ENCODE assay signal across 33 cellular contexts in genomic region chr6:157287923-157288322, GRCh38.
"Had no signal": no experiment of that assay in that cellular context is flagged by ENCODE, and none has a peak within 500 bp of the region (broad histone marks: within the 10 kb centered on the region; RNA-seq: fewer than 3 reads in every experiment).

No MANE protein-coding gene starts in this region.

- H3K27ac ChIP-seq: adrenal gland, ascending aorta, breast epithelium, coronary artery, epithelial cell of prostate, esophagus squamous epithelium, gastroesophageal sphincter, heart right ventricle, WERI-Rb-1 had no signal

- H3K4me3 ChIP-seq: adrenal gland, ascending aorta, breast epithelium, coronary artery, esophagus squamous epithelium, gastroesophageal sphincter, heart right ventricle had no signal

- H3K9me3 Mint-ChIP-seq: activated B cell treated with CpG ODN at 0.5 μM for 24 hours; activated CD4-positive, alpha-beta memory T cell treated with anti-CD3 and anti-CD28 coated beads for 36 hours; activated CD4-positive, alpha-beta T cell treated with anti-CD3 and anti-CD28 coated beads, Interleukin-2, amount 10 ng/mL, durations not matched to agents 24 days and 14 days; activated naive CD4-positive, alpha-beta T cell treated with anti-CD3 and anti-CD28 coated beads for 36 hours; activated naive CD4-positive, alpha-beta T cell treated with anti-CD3 and anti-CD28 coated beads, Interleukin-2, amount 50 U/mL, for 24 hours; activated naive CD8-positive, alpha-beta T cell treated with anti-CD3 and anti-CD28 coated beads for 36 hours; activated naive CD8-positive, alpha-beta T cell treated with anti-CD3 and anti-CD28 coated beads, Interleukin-2, amount 50 U/mL, for 24 hours; activated T-cell treated with anti-CD3 and anti-CD28 coated beads, Interleukin-2, amount 50 U/mL, for 24 hours; activated T-cell treated with anti-CD3 and anti-CD28 coated beads, Interleukin-2, amount 50 U/mL, for 72 hours; brain; central memory CD8-positive, alpha-beta T cell; dendritic cell treated with granulocyte-macrophage colony-stimulating factor and Interleukin-4, amounts not matched to agents 40 ng/mL and 50 ng/mL, for 4 days; effector memory CD8-positive, alpha-beta T cell; T-helper 2 cell treated with Interferon-gamma antibody and Interleukin-4, amounts not matched to agents 5 μg/mL and 100 μg/mL, for 36 hours had no signal

- H3K36me3 ChIP-seq: breast epithelium had no signal

- H3K9me3 ChIP-seq: adrenal gland, ascending aorta, breast epithelium, esophagus squamous epithelium, gastroesophageal sphincter, heart right ventricle had no signal

- DNase-seq: activated B cell treated with CpG ODN at 0.5 μM for 24 hours; activated CD4-positive, alpha-beta memory T cell treated with anti-CD3 and anti-CD28 coated beads for 36 hours; activated CD4-positive, alpha-beta T cell treated with anti-CD3 and anti-CD28 coated beads for 36 hours; activated CD4-positive, alpha-beta T cell treated with anti-CD3 and anti-CD28 coated beads, Interleukin-2, amount 10 ng/mL, durations not matched to agents 24 days and 14 days; activated CD8-positive, alpha-beta T cell treated with anti-CD3 and anti-CD28 coated beads, Interleukin-2, amount 10 ng/mL, durations not matched to agents 7 days and 5 days; activated naive CD4-positive, alpha-beta T cell treated with anti-CD3 and anti-CD28 coated beads for 36 hours; activated naive CD8-positive, alpha-beta T cell treated with anti-CD3 and anti-CD28 coated beads for 36 hours; activated naive CD8-positive, alpha-beta T cell treated with anti-CD3 and anti-CD28 coated beads, Interleukin-2, amount 50 U/mL, for 24 hours; activated T-cell treated with anti-CD3 and anti-CD28 coated beads for 4 hours; activated T-cell treated with anti-CD3 and anti-CD28 coated beads, Interleukin-2, amount 50 U/mL, for 24 hours; activated T-cell treated with anti-CD3 and anti-CD28 coated beads, Interleukin-2, amount 50 U/mL, for 72 hours; adrenal gland; effector CD4-positive, alpha-beta T cell; effector memory CD8-positive, alpha-beta T cell; esophagus squamous epithelium; foreskin melanocyte; heart right ventricle; T-helper 1 cell; T-helper 17 cell; T1000; WERI-Rb-1 had no signal

- H3K27me3 Mint-ChIP-seq: activated B cell treated with CpG ODN at 0.5 μM for 24 hours; activated CD4-positive, alpha-beta memory T cell treated with anti-CD3 and anti-CD28 coated beads for 36 hours; activated CD4-positive, alpha-beta T cell treated with anti-CD3 and anti-CD28 coated beads for 36 hours; activated CD4-positive, alpha-beta T cell treated with anti-CD3 and anti-CD28 coated beads, Interleukin-2, amount 10 ng/mL, durations not matched to agents 24 days and 14 days; activated naive CD4-positive, alpha-beta T cell treated with anti-CD3 and anti-CD28 coated beads, Interleukin-2, amount 50 U/mL, for 24 hours; activated naive CD8-positive, alpha-beta T cell treated with anti-CD3 and anti-CD28 coated beads for 36 hours; activated naive CD8-positive, alpha-beta T cell treated with anti-CD3 and anti-CD28 coated beads, Interleukin-2, amount 50 U/mL, for 24 hours; activated T-cell treated with anti-CD3 and anti-CD28 coated beads, Interleukin-2, amount 50 U/mL, for 24 hours; brain; central memory CD8-positive, alpha-beta T cell; dendritic cell treated with granulocyte-macrophage colony-stimulating factor and Interleukin-4, amounts not matched to agents 40 ng/mL and 50 ng/mL, for 4 days; effector memory CD8-positive, alpha-beta T cell; T-helper 17 cell had no signal

- H3K4me3 Mint-ChIP-seq: activated B cell treated with CpG ODN at 0.5 μM for 24 hours; activated CD4-positive, alpha-beta memory T cell treated with anti-CD3 and anti-CD28 coated beads for 36 hours; activated CD4-positive, alpha-beta T cell treated with anti-CD3 and anti-CD28 coated beads for 36 hours; activated CD4-positive, alpha-beta T cell treated with anti-CD3 and anti-CD28 coated beads, Interleukin-2, amount 10 ng/mL, durations not matched to agents 24 days and 14 days; activated CD8-positive, alpha-beta T cell treated with anti-CD3 and anti-CD28 coated beads, Interleukin-2, amount 10 ng/mL, durations not matched to agents 7 days and 5 days; activated naive CD4-positive, alpha-beta T cell treated with anti-CD3 and anti-CD28 coated beads for 36 hours; activated naive CD4-positive, alpha-beta T cell treated with anti-CD3 and anti-CD28 coated beads, Interleukin-2, amount 50 U/mL, for 24 hours; activated naive CD8-positive, alpha-beta T cell treated with anti-CD3 and anti-CD28 coated beads for 36 hours; activated naive CD8-positive, alpha-beta T cell treated with anti-CD3 and anti-CD28 coated beads, Interleukin-2, amount 50 U/mL, for 24 hours; activated T-cell treated with anti-CD3 and anti-CD28 coated beads, Interleukin-2, amount 50 U/mL, for 24 hours; activated T-cell treated with anti-CD3 and anti-CD28 coated beads, Interleukin-2, amount 50 U/mL, for 72 hours; brain; central memory CD8-positive, alpha-beta T cell; dendritic cell treated with granulocyte-macrophage colony-stimulating factor and Interleukin-4, amounts not matched to agents 40 ng/mL and 50 ng/mL, for 4 days; effector memory CD8-positive, alpha-beta T cell; T-helper 17 cell; T-helper 2 cell treated with Interferon-gamma antibody and Interleukin-4, amounts not matched to agents 5 μg/mL and 100 μg/mL, for 36 hours had no signal

- H3K4me1 Mint-ChIP-seq: activated B cell treated with CpG ODN at 0.5 μM for 24 hours; central memory CD8-positive, alpha-beta T cell had no signal

- H3K27me3 ChIP-seq: adrenal gland, ascending aorta, breast epithelium, esophagus squamous epithelium, gastroesophageal sphincter, heart right ventricle had no signal

- H3K4me1 ChIP-seq: adrenal gland, ascending aorta, breast epithelium, esophagus squamous epithelium, gastroesophageal sphincter, heart right ventricle had no signal

- FAIRE-seq: endometrium, endothelial cell of umbilical vein had no signal

- H3K27ac Mint-ChIP-seq: activated B cell treated with CpG ODN at 0.5 μM for 24 hours; activated CD4-positive, alpha-beta memory T cell treated with anti-CD3 and anti-CD28 coated beads for 36 hours; activated CD4-positive, alpha-beta T cell treated with anti-CD3 and anti-CD28 coated beads for 36 hours; activated CD4-positive, alpha-beta T cell treated with anti-CD3 and anti-CD28 coated beads, Interleukin-2, amount 10 ng/mL, durations not matched to agents 24 days and 14 days; activated CD8-positive, alpha-beta T cell treated with anti-CD3 and anti-CD28 coated beads, Interleukin-2, amount 10 ng/mL, durations not matched to agents 7 days and 5 days; activated naive CD4-positive, alpha-beta T cell treated with anti-CD3 and anti-CD28 coated beads for 36 hours; activated naive CD4-positive, alpha-beta T cell treated with anti-CD3 and anti-CD28 coated beads, Interleukin-2, amount 50 U/mL, for 24 hours; activated naive CD8-positive, alpha-beta T cell treated with anti-CD3 and anti-CD28 coated beads for 36 hours; activated naive CD8-positive, alpha-beta T cell treated with anti-CD3 and anti-CD28 coated beads, Interleukin-2, amount 50 U/mL, for 24 hours; activated T-cell treated with anti-CD3 and anti-CD28 coated beads, Interleukin-2, amount 50 U/mL, for 24 hours; activated T-cell treated with anti-CD3 and anti-CD28 coated beads, Interleukin-2, amount 50 U/mL, for 72 hours; dendritic cell treated with granulocyte-macrophage colony-stimulating factor and Interleukin-4, amounts not matched to agents 40 ng/mL and 50 ng/mL, for 4 days; effector memory CD8-positive, alpha-beta T cell; T-helper 17 cell; T-helper 2 cell treated with Interferon-gamma antibody and Interleukin-4, amounts not matched to agents 5 μg/mL and 100 μg/mL, for 36 hours had no signal
